Comparison of ENCODE assay signal across 28 cellular contexts in the genomic region with DNA sequence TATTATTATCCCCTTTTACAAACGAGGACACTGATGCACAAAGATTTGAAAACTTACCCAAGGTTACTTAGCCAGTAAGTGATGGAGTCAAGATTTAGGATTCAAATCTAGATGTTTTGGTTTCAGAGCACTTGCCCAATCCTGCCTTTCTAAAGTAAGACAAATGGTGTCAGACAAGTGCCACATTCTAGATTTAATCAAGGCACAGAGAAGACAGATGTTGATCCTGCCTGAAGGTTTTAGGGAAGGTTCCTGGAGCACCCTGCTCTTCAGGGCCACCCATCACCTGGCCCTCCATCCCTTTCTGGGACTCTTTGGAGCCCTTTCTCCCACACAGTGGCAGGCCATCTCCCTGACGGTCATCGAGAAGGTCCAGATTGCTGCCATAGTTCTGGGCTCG.
"Had no signal": no experiment of that assay in that cellular context is flagged by ENCODE, and none has a peak within 500 bp of the region (broad histone marks: within the 10 kb centered on the region; RNA-seq: fewer than 3 reads in every experiment).

No MANE protein-coding gene starts in this region.

- H3K36me3 ChIP-seq: prostate gland had no signal

- H2AFZ ChIP-seq: hepatocyte had no signal

- H3K27me3 Mint-ChIP-seq: naive B cell had no signal

- DNase-seq: dermis blood vessel endothelial cell; effector memory CD4-positive, alpha-beta T cell; foreskin keratinocyte; heart left ventricle; kidney; mesenchymal stem cell; mucosa of descending colon; naive B cell; stimulated activated CD4-positive, alpha-beta T cell treated with anti-CD3 and anti-CD28 coated beads, Interleukin-12 subunit alpha, Interleukin-12 subunit beta, amount 100 ng/mL, for 4 hours; stimulated activated CD4-positive, alpha-beta T cell treated with anti-CD3 and anti-CD28 coated beads, Interleukin-1b, Interleukin-23, amount 100 ng/mL, for 48 hours; stimulated activated CD4-positive, alpha-beta T cell treated with anti-CD3 and anti-CD28 coated beads, Interleukin-4, amount 100 ng/mL, for 1 hour; stimulated activated naive CD8-positive, alpha-beta T cell treated with anti-CD3 and anti-CD28 coated beads, Interleukin-15, Interleukin-2, amounts not matched to agents 100 U/mL and 50 U/mL, for 24 hours; substantia nigra; testis had no signal

- H3K4me3 Mint-ChIP-seq: mesothelial cell of epicardium had no signal

- H3K27ac ChIP-seq: coronary artery, esophagus muscularis mucosa, foreskin keratinocyte, gastroesophageal sphincter, heart left ventricle, hepatocyte, prostate gland, right atrium auricular region, testis, tibial artery had no signal

- H3K9me3 Mint-ChIP-seq: mesothelial cell of epicardium; naive B cell; stimulated activated effector memory CD8-positive, alpha-beta T cell treated with anti-CD3 and anti-CD28 coated beads, Interleukin-12 subunit alpha, Interleukin-12 subunit beta, amount 100 ng/mL, for 72 hours; type B pancreatic cell had no signal

- H3K27ac Mint-ChIP-seq: mesothelial cell of epicardium, type B pancreatic cell had no signal

- H3K4me2 ChIP-seq: smooth muscle cell had no signal

- ATAC-seq: foreskin keratinocyte; gastroesophageal sphincter; heart left ventricle; left lobe of liver; mucosa of descending colon; sciatic nerve; stimulated activated effector memory CD8-positive, alpha-beta T cell treated with anti-CD3 and anti-CD28 coated beads, Interleukin-12 subunit alpha, Interleukin-12 subunit beta, amount 100 ng/mL, for 72 hours; stimulated activated naive CD8-positive, alpha-beta T cell treated with anti-CD3 and anti-CD28 coated beads, Interleukin-15, Interleukin-2, amounts not matched to agents 100 U/mL and 50 U/mL, for 24 hours had no signal

- H3K9me3 ChIP-seq: esophagus muscularis mucosa, gastroesophageal sphincter, heart left ventricle, mucosa of descending colon, prostate gland, right atrium auricular region, testis, tibial artery had no signal

- H3K27me3 ChIP-seq: foreskin keratinocyte, right atrium auricular region, testis had no signal

- H3K4me3 ChIP-seq: coronary artery, esophagus muscularis mucosa, gastroesophageal sphincter, heart left ventricle, hepatocyte, lung, mucosa of descending colon, prostate gland, right atrium auricular region, smooth muscle cell, testis, tibial artery had no signal
